Comparison of ENCODE assay signal across 8 cellular contexts in the genomic region with DNA sequence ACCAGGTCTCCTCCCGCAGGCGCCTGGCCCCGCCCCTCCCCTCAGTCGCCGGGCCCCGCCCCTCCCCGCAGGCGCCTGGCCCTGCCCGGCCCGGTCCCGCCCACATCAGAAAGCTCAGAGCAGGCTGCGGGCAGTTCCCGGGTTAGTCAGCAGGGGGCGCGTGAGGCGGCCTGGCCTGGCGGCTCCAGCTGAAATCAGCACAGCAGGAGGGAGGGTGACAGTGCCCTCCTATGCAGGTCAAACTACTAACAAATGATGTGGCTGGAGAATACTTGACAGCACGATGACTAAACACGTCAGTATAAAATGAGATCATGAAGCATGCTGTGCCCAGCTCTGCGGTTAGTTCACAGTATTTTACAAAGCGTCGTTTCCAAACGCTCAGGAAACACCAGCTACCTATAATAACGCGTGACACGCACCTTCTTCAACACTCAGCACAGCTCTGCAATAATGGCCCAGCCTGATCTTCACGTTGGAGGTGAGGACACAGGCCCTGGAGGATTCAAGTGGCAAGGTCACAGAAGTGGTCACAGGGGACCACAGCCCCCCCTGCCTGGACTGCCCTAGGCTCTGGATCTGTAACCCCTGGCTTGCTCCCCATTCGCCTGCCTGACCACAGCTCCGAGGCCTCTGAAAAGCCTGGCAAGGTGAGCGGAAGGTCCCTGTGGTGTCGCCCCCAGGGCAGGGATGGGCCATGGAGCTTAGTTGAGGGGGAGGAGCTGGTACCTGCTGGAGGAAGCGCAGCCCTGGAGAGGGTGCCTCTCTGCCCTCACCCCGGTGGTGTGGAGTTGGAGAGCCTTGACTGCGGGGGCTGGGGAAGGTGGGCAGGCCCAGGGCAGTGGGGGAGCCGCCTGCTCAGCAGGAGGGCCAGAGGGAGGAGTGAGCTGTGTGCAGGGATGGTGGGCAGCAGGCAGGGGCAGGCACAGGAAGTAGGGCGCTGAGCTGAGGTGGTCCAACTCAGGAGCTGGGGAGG.
DNase-seq lines count a peak whose midpoint lies in the region; ATAC-seq and TF ChIP-seq lines count a peak whose summit lies in the region.

No MANE protein-coding gene starts in this region.

- no peaks in the 10 kb centered on the region for H3K9me2 ChIP-seq in hepatocyte (replicated peaks; ENCODE audit: insufficient read depth)

- no peaks in the 10 kb centered on the region for H3K79me2 ChIP-seq in hepatocyte

- peak; percentile 82 for TF ChIP-seq CTCF in GM12873 (IDR thresholded peaks at IDR 0.05; ENCODE audit: insufficient read depth, low read depth, low read length, missing control alignments)
- peak; percentile 98 for TF ChIP-seq CTCF in hepatocyte (IDR thresholded peaks at IDR 0.05; ENCODE audit: poor library complexity)

- peaks cover 5% of the 10 kb centered on the region for H3K4me1 ChIP-seq in hepatocyte (ENCODE audit: insufficient read depth)

- H3K9me3 ChIP-seq in hepatocyte (ENCODE audit: low read depth): no peaks in the 10 kb centered on the region

- H3K4me2 ChIP-seq in hepatocyte: no peak overlapping the region

- ATAC-seq in HG02678 (IDR thresholded peaks at IDR 0.05; ENCODE audit: unreplicated experiment): peak; percentile 78

- no peak overlapping the region for H3K4me3 ChIP-seq in hepatocyte
- no peak overlapping the region for H3K4me3 ChIP-seq in skeletal muscle cell (ENCODE audit: low read depth, low read length)

- H3K36me3 ChIP-seq in hepatocyte (replicated peaks; ENCODE audit: insufficient read depth, low read depth): no peaks in the 10 kb centered on the region

- H3K27ac ChIP-seq in hepatocyte: no peak overlapping the region

- 14% methylated on average over 33 of the region's 36 CpGs for WGBS in hepatocyte (ENCODE audit: low lambda C conversion rate, missing lambda C conversion rate)

- DNase-seq in NCI-H1417 treated with DMSO at 0.1 percent for 48 hours (lab: John Stamatoyannopoulos, UW) (peak; percentile 4), T-helper 22 cell (ENCODE audit: low read depth) (peak; percentile 71), anterior cingulate cortex (lab: John Stamatoyannopoulos, UW) (peak in 53 of 58 donors; percentile 9 to 87 (median 64)), hepatocyte (ENCODE audit: low spot score) (peak; percentile 92), skeletal muscle cell (ENCODE audit: low read depth) (peak; percentile 79), NCI-H128 (lab: John Stamatoyannopoulos, UW; ENCODE audit: unreplicated experiment) (no peak)

- H4K20me1 ChIP-seq in hepatocyte (ENCODE audit: insufficient read depth, poor library complexity, severe bottlenecking): no peaks in the 10 kb centered on the region

- H3K27me3 ChIP-seq in hepatocyte: peaks cover 19% of the 10 kb centered on the region

- no peak overlapping the region for H2AFZ ChIP-seq in hepatocyte
